ENCODE assay signal across 8 cellular contexts in genomic region chr4:140153419-140153743, GRCh38. TPM values are rescaled to one million over a fixed set of nuclear protein-coding genes. Genes with fewer than 3 reads are reported as not detected.
DNase-seq lines count a peak whose midpoint lies in the region; TF ChIP-seq lines count a peak whose summit lies in the region.

No MANE protein-coding gene starts in this region.

- H3K4me1 Mint-ChIP-seq in nephron progenitor cell = peaks cover 36% of the 10 kb centered on the region

- POLR2A ChIA-PET in GM10248 (lab: Yijun Ruan, JAX) = no interaction called here

- H3K4me1 ChIP-seq in ectodermal cell (ENCODE audit: control insufficient read depth, insufficient read depth, low read length) = peaks cover 12% of the 10 kb centered on the region

- H3K4me3 ChIP-seq in MG63 = peak overlapping the region; percentile 71
- peak overlapping the region; percentile 69 for H3K4me3 ChIP-seq in ectodermal cell (ENCODE audit: insufficient read depth, low read depth, low read length)

- no peaks in the 10 kb centered on the region for H3K9me3 Mint-ChIP-seq in nephron progenitor cell

- peaks cover 3% of the 10 kb centered on the region for H3K27me3 Mint-ChIP-seq in nephron progenitor cell (ENCODE audit: low read depth, poor library complexity)

- no peak for TF ChIP-seq CTCF in C4-2B (conservative IDR thresholded peaks at IDR 0.05)
- no peak for TF ChIP-seq CTCF in nephron progenitor cell (IDR thresholded peaks at IDR 0.05)
- no peak for TF ChIP-seq CTCF in GM10248 (IDR thresholded peaks at IDR 0.05; ENCODE audit: control extremely low read depth, extremely low read depth, low read depth, missing control alignments)

- H3K27me3 ChIP-seq in MG63 (no peaks in the 10 kb centered on the region; the same call in 1 of the 2 replicates), ectodermal cell (ENCODE audit: control insufficient read depth, insufficient read depth, low read length, poor library complexity, severe bottlenecking) (no peaks in the 10 kb centered on the region)

- peak overlapping the region; percentile 100 for H3K4me3 Mint-ChIP-seq in nephron progenitor cell

- no peaks in the 10 kb centered on the region for H3K9me3 ChIP-seq in MG63
- no peaks in the 10 kb centered on the region for H3K9me3 ChIP-seq in ectodermal cell (ENCODE audit: control insufficient read depth, low read length)

- no peak for DNase-seq in MG63
- DNase-seq in nephron progenitor cell = no peak
- no peak for DNase-seq in NCI-H2081 (lab: John Stamatoyannopoulos, UW)
- no peak for DNase-seq in KG1 (lab: John Stamatoyannopoulos, UW)
- no peak for DNase-seq in GM10248 (ENCODE audit: extremely low spot score)
- no peak for DNase-seq in globus pallidus (ENCODE audit: low spot score)

- CTCF ChIA-PET in GM10248 (lab: Yijun Ruan, JAX) = interaction anchor here (0.6 kb wide), 1 partner anchor 10 kb away, joined by 3 read pairs; no protein-coding TSS in a partner anchor

- 0 to 1% methylated on average over 14 of the region's 15 CpGs for WGBS in ectodermal cell, 2 experiments

- H3K27ac ChIP-seq in C4-2B (peak overlapping the region; percentile 96), ectodermal cell (ENCODE audit: insufficient read depth, low read depth, low read length, poor library complexity, severe bottlenecking) (no peak overlapping the region)

- H3K27ac Mint-ChIP-seq in nephron progenitor cell = peak overlapping the region; percentile 99

- H3K36me3 ChIP-seq in MG63 (no peaks in the 10 kb centered on the region), ectodermal cell (ENCODE audit: control insufficient read depth, insufficient read depth, low read length) (no peaks in the 10 kb centered on the region)

- H3K36me3 Mint-ChIP-seq in nephron progenitor cell (ENCODE audit: low read depth) = no peaks in the 10 kb centered on the region

RNA-seq across cellular contexts. Expression of gene MAML3, which starts 0.6 kb away (rescaled TPM):
- total RNA-seq in MG63 (2014; rRNA removed; shearing (Covaris generic); ENCODE audit: low replicate concordance) = 0.12 and 0.13 TPM in 2 replicates
- polyA plus RNA-seq in ectodermal cell (2013, experiment 1 of 4) = 13.9 TPM
- polyA plus RNA-seq in ectodermal cell (2013, experiment 2 of 4) = 16.5 TPM
- polyA plus RNA-seq in ectodermal cell (2013, experiment 3 of 4) = 14.4 TPM
- polyA plus RNA-seq in ectodermal cell (2013, experiment 4 of 4) = 15.4 TPM
